Comparison of ENCODE assay signal across 8 cellular contexts in the genomic region with DNA sequence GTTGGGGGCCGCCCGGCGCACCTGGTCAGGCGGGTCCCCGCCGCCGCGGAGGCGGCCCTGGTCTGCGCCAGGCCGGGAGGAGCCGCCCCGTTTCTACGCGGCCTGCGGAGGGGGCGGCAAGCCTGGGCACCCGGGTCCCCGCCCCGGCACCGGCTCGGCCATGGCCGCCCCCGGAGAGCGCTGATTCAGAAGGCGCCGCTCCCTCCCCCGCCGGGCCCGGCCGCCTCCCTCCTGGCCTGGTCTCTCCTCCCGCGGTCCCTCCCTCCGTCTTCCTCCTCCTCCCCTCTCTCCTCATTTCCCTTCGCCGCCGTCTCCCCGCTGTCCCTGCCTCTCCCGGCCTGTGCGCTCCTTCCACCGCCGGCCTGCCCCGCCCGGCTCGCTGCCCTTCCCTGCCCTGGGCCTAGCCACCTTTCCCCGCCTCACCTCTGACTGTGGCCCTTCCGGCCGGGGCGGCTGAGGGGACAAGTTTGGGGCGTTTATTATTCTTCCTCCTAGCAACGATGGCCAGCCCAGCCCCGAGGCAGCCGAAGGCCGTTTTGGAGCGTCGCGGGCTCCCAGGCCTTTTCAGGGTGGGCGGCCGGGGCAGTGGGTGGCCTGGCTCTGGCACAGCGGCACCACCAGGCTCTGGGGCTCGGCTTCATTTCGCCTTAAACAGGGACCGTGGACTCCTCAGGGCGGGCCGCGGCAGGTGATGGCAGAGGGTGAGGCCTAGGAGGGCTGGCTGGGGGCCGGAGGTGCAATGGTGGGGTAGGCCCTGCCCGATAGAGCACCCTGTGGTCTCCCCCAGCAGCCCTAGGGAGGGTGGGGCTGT. TPM values are rescaled to one million over a fixed set of nuclear protein-coding genes. Genes with fewer than 3 reads are reported as not detected.
DNase-seq lines count a peak whose midpoint lies in the region; TF ChIP-seq lines count a peak whose summit lies in the region.

No MANE protein-coding gene starts in this region.

- H3K9me3 ChIP-seq in SU-DHL-6 (ENCODE audit: insufficient read depth, low read length): no peaks in the 10 kb centered on the region

- H3K9me2 ChIP-seq in SU-DHL-6 (replicated peaks; ENCODE audit: insufficient read depth, low read length): no peaks in the 10 kb centered on the region

- CTCF ChIA-PET in AG04449 (lab: Yijun Ruan, JAX) (interaction anchor here (1.2 to 1.5 kb wide), 2 partner anchors 67 to 180 kb away, joined by 3 to 5 read pairs; no protein-coding TSS in a partner anchor), GM10248 (lab: Yijun Ruan, JAX) (no interaction called here)

- TF ChIP-seq CTCF in AG04449 (IDR thresholded peaks at IDR 0.05; ENCODE audit: insufficient read depth, low read length, missing control alignments) (no peak), SU-DHL-6 (IDR thresholded peaks at IDR 0.05; ENCODE audit: insufficient read depth, low read length, poor library complexity, severe bottlenecking) (no peak), cardiac fibroblast (IDR thresholded peaks at IDR 0.05; ENCODE audit: low read depth, low read length) (no peak), kidney epithelial cell (IDR thresholded peaks at IDR 0.05; ENCODE audit: insufficient read depth, low read length, poor library complexity, severe bottlenecking) (no peak), GM10248 (IDR thresholded peaks at IDR 0.05; ENCODE audit: control extremely low read depth, extremely low read depth, low read depth, missing control alignments) (no peak)

- POLR2A ChIA-PET in AG04449 (lab: Yijun Ruan, JAX) (interaction anchor here (0.7 kb wide), 1 partner anchor 13 kb away, joined by 3 read pairs; no protein-coding TSS in a partner anchor), GM10248 (lab: Yijun Ruan, JAX) (no interaction called here)

- no peak overlapping the region for H3K9ac ChIP-seq in SU-DHL-6 (ENCODE audit: low read length)

- H3K4me2 ChIP-seq in SU-DHL-6 (ENCODE audit: low read depth, low read length, poor library complexity, severe bottlenecking): peak overlapping the region; percentile 25

- H4K20me1 ChIP-seq in SU-DHL-6 (ENCODE audit: low read depth, low read length): no peaks in the 10 kb centered on the region

- no peaks in the 10 kb centered on the region for H3K79me2 ChIP-seq in SU-DHL-6 (ENCODE audit: insufficient read depth, low read length)

- DNase-seq in AG04449 (ENCODE audit: low read depth, low spot score) (peak; percentile 3), HCEC 1CT (peak; percentile 66), cardiac fibroblast (ENCODE audit: low read depth in 2 of 2) (peak; percentile 75 to 76), kidney epithelial cell (ENCODE audit: low read depth) (no peak), GM10248 (ENCODE audit: extremely low spot score) (no peak)
- DNase-seq in stimulated activated CD4-positive, alpha-beta T cell treated with anti-CD3 and anti-CD28 coated beads, Interleukin-15, amount 100 ng/mL, for 24 hours: peak; percentile 68
- no peak for DNase-seq in NK-92 treated with Interleukin-12 subunit alpha and Interleukin-12 subunit beta, amount 100 ng/mL, for 24 hours (lab: John Stamatoyannopoulos, UW)

- no peaks in the 10 kb centered on the region for H3K36me3 ChIP-seq in SU-DHL-6 (ENCODE audit: low read length)
- H3K36me3 ChIP-seq in kidney epithelial cell (ENCODE audit: control insufficient read depth, insufficient read depth, low read length): no peaks in the 10 kb centered on the region

- H3K27me3 ChIP-seq in SU-DHL-6 (ENCODE audit: low read length): no peaks in the 10 kb centered on the region
- no peaks in the 10 kb centered on the region for H3K27me3 ChIP-seq in kidney epithelial cell (ENCODE audit: control insufficient read depth, insufficient read depth, low read length)

- H3K4me3 ChIP-seq in AG04449 (ENCODE audit: low read depth, low read length): peak overlapping the region; percentile 74
- no peak overlapping the region for H3K4me3 ChIP-seq in SU-DHL-6 (ENCODE audit: insufficient read depth, low read length, poor library complexity, severe bottlenecking)
- H3K4me3 ChIP-seq in cardiac fibroblast (replicated peaks in 1 of 2; ENCODE audit: low read depth in 2 of 2, low read length in 2 of 2): peak overlapping the region; percentile 53 to 77
- H3K4me3 ChIP-seq in kidney epithelial cell (ENCODE audit: low read depth, low read length): peak overlapping the region; percentile 74

- no peak overlapping the region for H3K27ac ChIP-seq in SU-DHL-6 (ENCODE audit: low read depth, low read length)

- H2AFZ ChIP-seq in SU-DHL-6 (ENCODE audit: low read depth, low read length, severe bottlenecking): no peak overlapping the region

- H3F3A ChIP-seq in SU-DHL-6 (ENCODE audit: insufficient read depth): no peaks in the 10 kb centered on the region

RNA-seq across cellular contexts. Expression of a gene that starts 0.8 kb away (rescaled TPM):
- 51.9 and 60.9 TPM in 2 replicates for total RNA-seq in kidney epithelial cell

RNA-seq across cellular contexts. Expression of a gene that starts 58.8 kb away (rescaled TPM):
- total RNA-seq in kidney epithelial cell: 0.04 and 0.68 TPM in 2 replicates

Comparison
In these comparisons a context has a peak if more than half of its experiments do, and no peak if none do; other contexts are left out.
1. DNase-seq: peak in AG04449 (single experiment), HCEC 1CT (single experiment), cardiac fibroblast (2 of 2) and stimulated activated CD4-positive, alpha-beta T cell treated with anti-CD3 and anti-CD28 coated beads, Interleukin-15, amount 100 ng/mL, for 24 hours (single experiment); none in kidney epithelial cell (single experiment), GM10248 (single experiment) and NK-92 treated with Interleukin-12 subunit alpha and Interleukin-12 subunit beta, amount 100 ng/mL, for 24 hours (single experiment).